Comparison of ENCODE assay signal across 31 cellular contexts in the genomic region with DNA sequence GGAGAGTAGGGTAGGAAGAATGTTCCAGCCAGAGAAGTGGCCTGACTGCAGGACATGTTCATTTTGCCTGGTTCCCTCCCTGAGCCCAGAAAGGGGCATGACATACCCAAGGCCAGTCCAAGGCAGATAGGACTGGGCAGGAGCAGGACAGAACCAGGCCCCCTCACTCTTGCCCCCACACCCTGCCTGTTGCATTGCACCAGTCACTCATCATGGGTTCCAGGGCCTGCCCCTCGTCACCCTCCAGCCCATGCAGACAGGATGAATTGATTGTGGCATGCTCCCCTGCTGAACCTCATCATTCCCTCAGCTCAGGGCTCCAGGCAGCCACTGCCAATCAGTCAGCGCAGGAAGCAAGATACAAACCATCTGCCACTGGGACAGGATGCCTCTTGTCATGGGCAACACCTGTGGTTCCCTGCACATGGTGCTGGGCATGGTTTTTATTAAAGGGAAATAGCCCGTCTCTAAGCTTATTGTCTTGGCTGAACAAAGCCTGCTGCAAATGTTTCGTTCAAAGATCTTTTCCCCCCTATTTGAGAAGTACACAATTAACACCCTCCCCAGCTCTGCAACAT. TPM values are rescaled to one million over a fixed set of nuclear protein-coding genes. Genes with fewer than 3 reads are reported as not detected.
"Had no signal": no experiment of that assay in that cellular context is flagged by ENCODE, and none has a peak within 500 bp of the region (broad histone marks: within the 10 kb centered on the region; RNA-seq: fewer than 3 reads in every experiment).

No MANE protein-coding gene starts in this region.

- H3K4me3 ChIP-seq: body of pancreas, esophagus muscularis mucosa, heart left ventricle, ovary, prostate gland, skin epidermis, testis had no signal

- ATAC-seq: activated T-cell treated with anti-CD3 and anti-CD28 coated beads, Interleukin-2, amount 50 U/mL, for 72 hours; body of pancreas; foreskin keratinocyte; heart left ventricle; left colon; naive thymus-derived CD8-positive, alpha-beta T cell; sciatic nerve; stimulated activated naive CD8-positive, alpha-beta T cell treated with anti-CD3 and anti-CD28 coated beads, Interleukin-15, Interleukin-2, amounts not matched to agents 100 U/mL and 50 U/mL, for 24 hours had no signal

- H3K4me1 Mint-ChIP-seq: immature natural killer cell; naive thymus-derived CD8-positive, alpha-beta T cell had no signal

- H3K4me1 ChIP-seq: body of pancreas, esophagus muscularis mucosa, foreskin keratinocyte, heart left ventricle, prostate gland, testis had no signal

- H3K9me3 ChIP-seq: neutrophil, ovary, prostate gland, testis had no signal

- H3K36me3 ChIP-seq: esophagus muscularis mucosa, heart left ventricle, neutrophil, ovary, prostate gland had no signal

- H3K27ac ChIP-seq: body of pancreas, esophagus muscularis mucosa, foreskin keratinocyte, heart left ventricle, neutrophil, ovary, prostate gland, skin epidermis, testis had no signal

- H3K4me3 Mint-ChIP-seq: activated naive CD8-positive, alpha-beta T cell; activated T-cell treated with anti-CD3 and anti-CD28 coated beads, Interleukin-2, amount 50 U/mL, for 72 hours; dendritic cell treated with granulocyte-macrophage colony-stimulating factor and Interleukin-4, amounts not matched to agents 40 ng/mL and 50 ng/mL, for 4 days; immature natural killer cell; naive thymus-derived CD8-positive, alpha-beta T cell had no signal

- H3K36me3 Mint-ChIP-seq: activated naive CD8-positive, alpha-beta T cell; immature natural killer cell had no signal

- H3K27ac Mint-ChIP-seq: activated naive CD8-positive, alpha-beta T cell; activated T-cell treated with anti-CD3 and anti-CD28 coated beads, Interleukin-2, amount 50 U/mL, for 72 hours; dendritic cell treated with granulocyte-macrophage colony-stimulating factor and Interleukin-4, amounts not matched to agents 40 ng/mL and 50 ng/mL, for 4 days; immature natural killer cell; naive thymus-derived CD8-positive, alpha-beta T cell had no signal

- DNase-seq: activated CD4-positive, alpha-beta T cell treated with anti-CD3 and anti-CD28 coated beads for 4 hours; activated CD4-positive, alpha-beta T cell treated with anti-CD3 and anti-CD28 coated beads, Interleukin-2, amount 50 U/mL, for 4 hours; activated naive CD4-positive, alpha-beta T cell treated with Interleukin-2 at 50 U/mL for 16 hours; activated T-cell treated with anti-CD3 and anti-CD28 coated beads for 4 hours; activated T-cell treated with anti-CD3 and anti-CD28 coated beads, Interleukin-2, amount 50 U/mL, for 72 hours; anterior cingulate cortex; body of pancreas; foreskin keratinocyte; heart left ventricle; hypothalamus; immature natural killer cell; kidney; left colon; mammary epithelial cell; midbrain; ovary; retina; stimulated activated CD4-positive, alpha-beta T cell treated with anti-CD3 and anti-CD28 coated beads, Interleukin-12 subunit alpha, Interleukin-12 subunit beta, amount 100 ng/mL, for 4 hours; stimulated activated CD4-positive, alpha-beta T cell treated with anti-CD3 and anti-CD28 coated beads, Interleukin-4, amount 100 ng/mL, for 1 hour; stimulated activated naive CD8-positive, alpha-beta T cell treated with anti-CD3 and anti-CD28 coated beads, Interleukin-15, Interleukin-2, amounts not matched to agents 100 U/mL and 50 U/mL, for 24 hours; testis; trophoblast cell had no signal

- H3K27me3 ChIP-seq: body of pancreas, ovary, testis had no signal

RNA-seq across cellular contexts. Expression of a gene that starts 48.9 kb away (rescaled TPM):
- total RNA-seq: activated T-cell treated with anti-CD3 and anti-CD28 coated beads, Interleukin-2, amount 50 U/mL, for 72 hours had no signal
- polyA plus RNA-seq: heart left ventricle; immature natural killer cell; liver; naive thymus-derived CD8-positive, alpha-beta T cell had no signal
